In genomic region chr12:27875677-27876076, GRCh38 we compare ENCODE assay signal across 31 cellular contexts.
"Had no signal": no experiment of that assay in that cellular context is flagged by ENCODE, and none has a peak within 500 bp of the region (broad histone marks: within the 10 kb centered on the region; RNA-seq: fewer than 3 reads in every experiment).

No MANE protein-coding gene starts in this region.

- H3K4me3 Mint-ChIP-seq: naive thymus-derived CD8-positive, alpha-beta T cell; natural killer cell treated with Interleukin-12 subunit alpha and Interleukin-12 subunit beta and Interleukin-15 and Interleukin-18, amount 100 ng/mL, for 72 hours; nephron progenitor cell; neural crest cell; stimulated activated memory B cell treated with anti-CD40 and anti-IgM and Interleukin-4, amounts not matched to agents 10 μg/mL and 1 μg/mL and 100 μg/mL, for 72 hours; stimulated activated naive CD8-positive, alpha-beta T cell treated with anti-CD3 and anti-CD28 coated beads, Interleukin-15, amount 100 ng/mL, for 72 hours; type B pancreatic cell had no signal

- H3K27ac ChIP-seq: neutrophil, pancreas, prostate gland, right atrium auricular region, skin epidermis, spleen, suprapubic skin, testis, tibial artery, transverse colon, upper lobe of right lung, uterus had no signal

- H3K4me1 ChIP-seq: pancreas, prostate gland, right atrium auricular region, spleen, suprapubic skin, testis, tibial artery, transverse colon, upper lobe of right lung, uterus had no signal

- H3K4me1 Mint-ChIP-seq: naive thymus-derived CD8-positive, alpha-beta T cell; nephron progenitor cell; neural crest cell; stimulated activated memory B cell treated with anti-CD40 and anti-IgM and Interleukin-4, amounts not matched to agents 10 μg/mL and 1 μg/mL and 100 μg/mL, for 72 hours had no signal

- H3K4me2 ChIP-seq: smooth muscle cell had no signal

- H3K27me3 ChIP-seq: neutrophil, pancreas, right atrium auricular region, spleen, suprapubic skin, testis, tibial artery, transverse colon, upper lobe of right lung, uterus had no signal

- ATAC-seq: naive thymus-derived CD8-positive, alpha-beta T cell; natural killer cell treated with Interleukin-12 subunit alpha and Interleukin-12 subunit beta and Interleukin-15 and Interleukin-18, amount 100 ng/mL, for 72 hours; pancreas; sciatic nerve; stimulated activated memory B cell treated with anti-CD40 and anti-IgM and Interleukin-4, amounts not matched to agents 10 μg/mL and 1 μg/mL and 100 μg/mL, for 72 hours; stimulated activated naive CD8-positive, alpha-beta T cell treated with anti-CD3 and anti-CD28 coated beads, Interleukin-15, amount 100 ng/mL, for 72 hours; stimulated activated naive CD8-positive, alpha-beta T cell treated with anti-CD3 and anti-CD28 coated beads, Interleukin-15, Interleukin-2, amounts not matched to agents 100 U/mL and 50 U/mL, for 24 hours; upper lobe of right lung had no signal

- FAIRE-seq: pancreas had no signal

- H3K36me3 Mint-ChIP-seq: natural killer cell treated with Interleukin-12 subunit alpha and Interleukin-12 subunit beta and Interleukin-15 and Interleukin-18, amount 100 ng/mL, for 72 hours; stimulated activated memory B cell treated with anti-CD40 and anti-IgM and Interleukin-4, amounts not matched to agents 10 μg/mL and 1 μg/mL and 100 μg/mL, for 72 hours had no signal

- H3K27ac Mint-ChIP-seq: naive thymus-derived CD8-positive, alpha-beta T cell; natural killer cell treated with Interleukin-12 subunit alpha and Interleukin-12 subunit beta and Interleukin-15 and Interleukin-18, amount 100 ng/mL, for 72 hours; nephron progenitor cell; stimulated activated memory B cell treated with anti-CD40 and anti-IgM and Interleukin-4, amounts not matched to agents 10 μg/mL and 1 μg/mL and 100 μg/mL, for 72 hours; stimulated activated naive CD8-positive, alpha-beta T cell treated with anti-CD3 and anti-CD28 coated beads, Interleukin-15, amount 100 ng/mL, for 72 hours; type B pancreatic cell had no signal

- H3K27me3 Mint-ChIP-seq: stimulated activated memory B cell treated with anti-CD40 and anti-IgM and Interleukin-4, amounts not matched to agents 10 μg/mL and 1 μg/mL and 100 μg/mL, for 72 hours; type B pancreatic cell had no signal

- H3K9me3 ChIP-seq: neutrophil, pancreas, prostate gland, right atrium auricular region, spleen, suprapubic skin, testis, tibial artery, transverse colon, upper lobe of right lung, uterus had no signal

- H3K9me3 Mint-ChIP-seq: stimulated activated naive CD8-positive, alpha-beta T cell treated with anti-CD3 and anti-CD28 coated beads, Interleukin-15, amount 100 ng/mL, for 72 hours; type B pancreatic cell had no signal

- DNase-seq: naive thymus-derived CD8-positive, alpha-beta T cell; nephron progenitor cell; nucleus accumbens; pancreas; retina; spleen; stimulated activated CD4-positive, alpha-beta T cell treated with anti-CD3 and anti-CD28 coated beads, Interleukin-12 subunit alpha, Interleukin-12 subunit beta, amount 100 ng/mL, for 4 hours; stimulated activated CD4-positive, alpha-beta T cell treated with anti-CD3 and anti-CD28 coated beads, Interleukin-1b, Interleukin-23, amount 100 ng/mL, for 48 hours; stimulated activated CD4-positive, alpha-beta T cell treated with anti-CD3 and anti-CD28 coated beads, Interleukin-4, amount 100 ng/mL, for 1 hour; stimulated activated CD4-positive, alpha-beta T cell treated with anti-CD3 and anti-CD28 coated beads, Interleukin-4, amount 100 ng/mL, for 4 hours; stimulated activated CD8-positive, alpha-beta memory T cell treated with anti-CD3 and anti-CD28 coated beads, Interleukin-4, amount 100 ng/mL, for 48 hours; stimulated activated naive CD4-positive, alpha-beta T cell; stimulated activated naive CD8-positive, alpha-beta T cell treated with anti-CD3 and anti-CD28 coated beads, Interleukin-15, amount 100 ng/mL, for 72 hours; stimulated activated naive CD8-positive, alpha-beta T cell treated with anti-CD3 and anti-CD28 coated beads, Interleukin-15, Interleukin-2, amounts not matched to agents 100 U/mL and 50 U/mL, for 24 hours; substantia nigra; testis; tibial artery; transverse colon; upper lobe of right lung; uterus had no signal

- H3K4me3 ChIP-seq: pancreas, prostate gland, right atrium auricular region, skin epidermis, smooth muscle cell, spleen, suprapubic skin, testis, tibial artery, transverse colon, upper lobe of right lung, uterus had no signal

- H3K36me3 ChIP-seq: neutrophil, pancreas, prostate gland, right atrium auricular region, spleen, suprapubic skin, tibial artery, transverse colon, upper lobe of right lung, uterus had no signal
